ENCODE assay signal across 3 cellular contexts in the genomic region with DNA sequence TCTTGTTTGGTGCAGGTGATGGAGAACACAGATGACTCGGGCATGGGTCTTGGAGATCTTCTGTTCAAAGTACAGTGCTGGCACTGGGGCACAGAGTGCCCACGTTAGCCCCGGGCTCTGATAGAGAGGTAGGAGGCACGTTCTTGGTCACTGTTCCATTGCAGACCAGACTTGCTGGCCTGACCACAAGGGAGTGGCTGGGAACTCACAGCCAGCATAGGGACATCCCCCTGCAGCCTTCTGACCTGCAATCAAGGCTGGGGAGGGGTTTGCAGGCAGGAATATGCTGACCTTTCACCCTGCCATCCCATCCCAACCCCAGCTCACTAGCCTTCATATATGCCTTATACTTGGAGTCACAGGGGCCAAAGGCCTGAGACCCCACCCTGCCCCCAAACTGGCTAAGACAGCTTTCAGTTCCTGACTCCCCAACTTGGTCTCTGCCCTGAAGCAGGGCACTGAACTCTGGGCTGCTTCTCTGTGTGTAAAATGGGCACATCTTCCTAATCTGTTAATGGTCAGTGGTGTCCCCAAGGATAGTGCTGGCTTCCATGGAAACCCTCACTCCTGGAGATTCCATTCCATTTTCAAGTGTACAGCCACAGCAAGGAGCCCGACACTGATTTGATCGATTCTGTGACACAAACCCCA.
TF ChIP-seq lines count a peak whose summit lies in the region.

No MANE protein-coding gene starts in this region.

TF ChIP-seq in SK-N-SH, 30 proteins besides CTCF, POLR2A, EP300 and RAD21:
- TF ChIP-seq, protein P1, sequence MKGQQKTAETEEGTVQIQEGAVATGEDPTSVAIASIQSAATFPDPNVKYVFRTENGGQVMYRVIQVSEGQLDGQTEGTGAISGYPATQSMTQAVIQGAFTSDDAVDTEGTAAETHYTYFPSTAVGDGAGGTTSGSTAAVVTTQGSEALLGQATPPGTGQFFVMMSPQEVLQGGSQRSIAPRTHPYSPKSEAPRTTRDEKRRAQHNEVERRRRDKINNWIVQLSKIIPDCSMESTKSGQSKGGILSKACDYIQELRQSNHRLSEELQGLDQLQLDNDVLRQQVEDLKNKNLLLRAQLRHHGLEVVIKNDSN (IDR thresholded peaks at IDR 0.05; ENCODE audit: borderline replicate concordance, low read depth): no peak
- 0 out of 2 replicates have a peak, but pooled peaks have one; percentile 5 for TF ChIP-seq JUND (IDR thresholded peaks at IDR 0.05)

TF ChIP-seq in SK-N-SH treated with all-trans-retinoic acid at 6 μM for 48 hours, 23 proteins besides CTCF, POLR2A, EP300 and RAD21:
- TF ChIP-seq ZNF8 (CRISPR knock-in tag; IDR thresholded peaks at IDR 0.05) (no peak), TCF4 (CRISPR knock-in tag; IDR thresholded peaks at IDR 0.05; ENCODE audit: borderline replicate concordance) (no peak), RARB (CRISPR knock-in tag; IDR thresholded peaks at IDR 0.05) (no peak), ZFP3 (CRISPR knock-in tag; IDR thresholded peaks at IDR 0.05) (no peak), PPARA (CRISPR knock-in tag; IDR thresholded peaks at IDR 0.05; ENCODE audit: borderline replicate concordance) (no peak), SNAI2 (CRISPR knock-in tag; IDR thresholded peaks at IDR 0.05) (no peak)
- TF ChIP-seq, protein P2, sequence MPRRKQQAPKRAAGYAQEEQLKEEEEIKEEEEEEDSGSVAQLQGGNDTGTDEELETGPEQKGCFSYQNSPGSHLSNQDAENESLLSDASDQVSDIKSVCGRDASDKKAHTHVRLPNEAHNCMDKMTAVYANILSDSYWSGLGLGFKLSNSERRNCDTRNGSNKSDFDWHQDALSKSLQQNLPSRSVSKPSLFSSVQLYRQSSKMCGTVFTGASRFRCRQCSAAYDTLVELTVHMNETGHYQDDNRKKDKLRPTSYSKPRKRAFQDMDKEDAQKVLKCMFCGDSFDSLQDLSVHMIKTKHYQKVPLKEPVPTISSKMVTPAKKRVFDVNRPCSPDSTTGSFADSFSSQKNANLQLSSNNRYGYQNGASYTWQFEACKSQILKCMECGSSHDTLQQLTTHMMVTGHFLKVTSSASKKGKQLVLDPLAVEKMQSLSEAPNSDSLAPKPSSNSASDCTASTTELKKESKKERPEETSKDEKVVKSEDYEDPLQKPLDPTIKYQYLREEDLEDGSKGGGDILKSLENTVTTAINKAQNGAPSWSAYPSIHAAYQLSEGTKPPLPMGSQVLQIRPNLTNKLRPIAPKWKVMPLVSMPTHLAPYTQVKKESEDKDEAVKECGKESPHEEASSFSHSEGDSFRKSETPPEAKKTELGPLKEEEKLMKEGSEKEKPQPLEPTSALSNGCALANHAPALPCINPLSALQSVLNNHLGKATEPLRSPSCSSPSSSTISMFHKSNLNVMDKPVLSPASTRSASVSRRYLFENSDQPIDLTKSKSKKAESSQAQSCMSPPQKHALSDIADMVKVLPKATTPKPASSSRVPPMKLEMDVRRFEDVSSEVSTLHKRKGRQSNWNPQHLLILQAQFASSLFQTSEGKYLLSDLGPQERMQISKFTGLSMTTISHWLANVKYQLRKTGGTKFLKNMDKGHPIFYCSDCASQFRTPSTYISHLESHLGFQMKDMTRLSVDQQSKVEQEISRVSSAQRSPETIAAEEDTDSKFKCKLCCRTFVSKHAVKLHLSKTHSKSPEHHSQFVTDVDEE (CRISPR knock-in tag; IDR thresholded peaks at IDR 0.05): no peak

TF ChIP-seq in WTC11, 78 proteins besides CTCF, POLR2A, EP300 and RAD21:
- TF ChIP-seq ZNF317 (CRISPR knock-in tag; IDR thresholded peaks at IDR 0.05; ENCODE audit: borderline replicate concordance, low read depth): no peak
- TF ChIP-seq, protein P3, sequence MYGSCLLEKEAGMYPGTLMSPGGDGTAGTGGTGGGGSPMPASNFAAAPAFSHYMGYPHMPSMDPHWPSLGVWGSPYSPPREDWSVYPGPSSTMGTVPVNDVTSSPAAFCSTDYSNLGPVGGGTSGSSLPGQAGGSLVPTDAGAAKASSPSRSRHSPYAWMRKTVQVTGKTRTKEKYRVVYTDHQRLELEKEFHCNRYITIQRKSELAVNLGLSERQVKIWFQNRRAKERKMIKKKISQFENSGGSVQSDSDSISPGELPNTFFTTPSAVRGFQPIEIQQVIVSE (CRISPR knock-in tag; IDR thresholded peaks at IDR 0.05; ENCODE audit: borderline replicate concordance): no peak
- TF ChIP-seq, protein P4, sequence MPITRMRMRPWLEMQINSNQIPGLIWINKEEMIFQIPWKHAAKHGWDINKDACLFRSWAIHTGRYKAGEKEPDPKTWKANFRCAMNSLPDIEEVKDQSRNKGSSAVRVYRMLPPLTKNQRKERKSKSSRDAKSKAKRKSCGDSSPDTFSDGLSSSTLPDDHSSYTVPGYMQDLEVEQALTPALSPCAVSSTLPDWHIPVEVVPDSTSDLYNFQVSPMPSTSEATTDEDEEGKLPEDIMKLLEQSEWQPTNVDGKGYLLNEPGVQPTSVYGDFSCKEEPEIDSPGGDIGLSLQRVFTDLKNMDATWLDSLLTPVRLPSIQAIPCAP (CRISPR knock-in tag; IDR thresholded peaks at IDR 0.05): no peak
- TF ChIP-seq, protein P5, sequence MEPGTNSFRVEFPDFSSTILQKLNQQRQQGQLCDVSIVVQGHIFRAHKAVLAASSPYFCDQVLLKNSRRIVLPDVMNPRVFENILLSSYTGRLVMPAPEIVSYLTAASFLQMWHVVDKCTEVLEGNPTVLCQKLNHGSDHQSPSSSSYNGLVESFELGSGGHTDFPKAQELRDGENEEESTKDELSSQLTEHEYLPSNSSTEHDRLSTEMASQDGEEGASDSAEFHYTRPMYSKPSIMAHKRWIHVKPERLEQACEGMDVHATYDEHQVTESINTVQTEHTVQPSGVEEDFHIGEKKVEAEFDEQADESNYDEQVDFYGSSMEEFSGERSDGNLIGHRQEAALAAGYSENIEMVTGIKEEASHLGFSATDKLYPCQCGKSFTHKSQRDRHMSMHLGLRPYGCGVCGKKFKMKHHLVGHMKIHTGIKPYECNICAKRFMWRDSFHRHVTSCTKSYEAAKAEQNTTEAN (CRISPR knock-in tag; IDR thresholded peaks at IDR 0.05): no peak
- TF ChIP-seq NR1H2 (CRISPR knock-in tag; IDR thresholded peaks at IDR 0.05): no peak
- TF ChIP-seq TEAD4 (CRISPR knock-in tag; IDR thresholded peaks at IDR 0.05): no peak
- TF ChIP-seq, protein P1 (CRISPR knock-in tag; IDR thresholded peaks at IDR 0.05): no peak
- TF ChIP-seq, protein P6, sequence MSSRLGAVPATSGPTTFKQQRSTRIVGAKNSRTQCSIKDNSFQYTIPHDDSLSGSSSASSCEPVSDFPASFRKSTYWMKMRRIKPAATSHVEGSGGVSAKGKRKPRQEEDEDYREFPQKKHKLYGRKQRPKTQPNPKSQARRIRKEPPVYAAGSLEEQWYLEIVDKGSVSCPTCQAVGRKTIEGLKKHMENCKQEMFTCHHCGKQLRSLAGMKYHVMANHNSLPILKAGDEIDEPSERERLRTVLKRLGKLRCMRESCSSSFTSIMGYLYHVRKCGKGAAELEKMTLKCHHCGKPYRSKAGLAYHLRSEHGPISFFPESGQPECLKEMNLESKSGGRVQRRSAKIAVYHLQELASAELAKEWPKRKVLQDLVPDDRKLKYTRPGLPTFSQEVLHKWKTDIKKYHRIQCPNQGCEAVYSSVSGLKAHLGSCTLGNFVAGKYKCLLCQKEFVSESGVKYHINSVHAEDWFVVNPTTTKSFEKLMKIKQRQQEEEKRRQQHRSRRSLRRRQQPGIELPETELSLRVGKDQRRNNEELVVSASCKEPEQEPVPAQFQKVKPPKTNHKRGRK (CRISPR knock-in tag; IDR thresholded peaks at IDR 0.05; ENCODE audit: borderline replicate concordance): no peak
- no peak for TF ChIP-seq FOXK1 (CRISPR knock-in tag; IDR thresholded peaks at IDR 0.05)
- TF ChIP-seq TEAD1 (CRISPR knock-in tag; IDR thresholded peaks at IDR 0.05): no peak
- no peak for TF ChIP-seq CREM (CRISPR knock-in tag; IDR thresholded peaks at IDR 0.05)
- TF ChIP-seq, protein P7, sequence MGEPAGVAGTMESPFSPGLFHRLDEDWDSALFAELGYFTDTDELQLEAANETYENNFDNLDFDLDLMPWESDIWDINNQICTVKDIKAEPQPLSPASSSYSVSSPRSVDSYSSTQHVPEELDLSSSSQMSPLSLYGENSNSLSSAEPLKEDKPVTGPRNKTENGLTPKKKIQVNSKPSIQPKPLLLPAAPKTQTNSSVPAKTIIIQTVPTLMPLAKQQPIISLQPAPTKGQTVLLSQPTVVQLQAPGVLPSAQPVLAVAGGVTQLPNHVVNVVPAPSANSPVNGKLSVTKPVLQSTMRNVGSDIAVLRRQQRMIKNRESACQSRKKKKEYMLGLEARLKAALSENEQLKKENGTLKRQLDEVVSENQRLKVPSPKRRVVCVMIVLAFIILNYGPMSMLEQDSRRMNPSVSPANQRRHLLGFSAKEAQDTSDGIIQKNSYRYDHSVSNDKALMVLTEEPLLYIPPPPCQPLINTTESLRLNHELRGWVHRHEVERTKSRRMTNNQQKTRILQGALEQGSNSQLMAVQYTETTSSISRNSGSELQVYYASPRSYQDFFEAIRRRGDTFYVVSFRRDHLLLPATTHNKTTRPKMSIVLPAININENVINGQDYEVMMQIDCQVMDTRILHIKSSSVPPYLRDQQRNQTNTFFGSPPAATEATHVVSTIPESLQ (CRISPR knock-in tag; IDR thresholded peaks at IDR 0.05): no peak
- TF ChIP-seq ZNF396 (CRISPR knock-in tag; IDR thresholded peaks at IDR 0.05; ENCODE audit: borderline replicate concordance): no peak
- TF ChIP-seq HMGA2 (CRISPR knock-in tag; IDR thresholded peaks at IDR 0.05): no peak
- no peak for TF ChIP-seq RORB (CRISPR knock-in tag; IDR thresholded peaks at IDR 0.05)
- no peak for TF ChIP-seq ELF4 (CRISPR knock-in tag; IDR thresholded peaks at IDR 0.05; ENCODE audit: low read depth)
- TF ChIP-seq, protein P8, sequence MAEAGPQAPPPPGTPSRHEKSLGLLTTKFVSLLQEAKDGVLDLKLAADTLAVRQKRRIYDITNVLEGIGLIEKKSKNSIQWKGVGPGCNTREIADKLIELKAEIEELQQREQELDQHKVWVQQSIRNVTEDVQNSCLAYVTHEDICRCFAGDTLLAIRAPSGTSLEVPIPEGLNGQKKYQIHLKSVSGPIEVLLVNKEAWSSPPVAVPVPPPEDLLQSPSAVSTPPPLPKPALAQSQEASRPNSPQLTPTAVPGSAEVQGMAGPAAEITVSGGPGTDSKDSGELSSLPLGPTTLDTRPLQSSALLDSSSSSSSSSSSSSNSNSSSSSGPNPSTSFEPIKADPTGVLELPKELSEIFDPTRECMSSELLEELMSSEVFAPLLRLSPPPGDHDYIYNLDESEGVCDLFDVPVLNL (CRISPR knock-in tag; IDR thresholded peaks at IDR 0.05; ENCODE audit: borderline replicate concordance, low read depth): no peak
